ENCODE assay signal across 8 cellular contexts in the genomic region with DNA sequence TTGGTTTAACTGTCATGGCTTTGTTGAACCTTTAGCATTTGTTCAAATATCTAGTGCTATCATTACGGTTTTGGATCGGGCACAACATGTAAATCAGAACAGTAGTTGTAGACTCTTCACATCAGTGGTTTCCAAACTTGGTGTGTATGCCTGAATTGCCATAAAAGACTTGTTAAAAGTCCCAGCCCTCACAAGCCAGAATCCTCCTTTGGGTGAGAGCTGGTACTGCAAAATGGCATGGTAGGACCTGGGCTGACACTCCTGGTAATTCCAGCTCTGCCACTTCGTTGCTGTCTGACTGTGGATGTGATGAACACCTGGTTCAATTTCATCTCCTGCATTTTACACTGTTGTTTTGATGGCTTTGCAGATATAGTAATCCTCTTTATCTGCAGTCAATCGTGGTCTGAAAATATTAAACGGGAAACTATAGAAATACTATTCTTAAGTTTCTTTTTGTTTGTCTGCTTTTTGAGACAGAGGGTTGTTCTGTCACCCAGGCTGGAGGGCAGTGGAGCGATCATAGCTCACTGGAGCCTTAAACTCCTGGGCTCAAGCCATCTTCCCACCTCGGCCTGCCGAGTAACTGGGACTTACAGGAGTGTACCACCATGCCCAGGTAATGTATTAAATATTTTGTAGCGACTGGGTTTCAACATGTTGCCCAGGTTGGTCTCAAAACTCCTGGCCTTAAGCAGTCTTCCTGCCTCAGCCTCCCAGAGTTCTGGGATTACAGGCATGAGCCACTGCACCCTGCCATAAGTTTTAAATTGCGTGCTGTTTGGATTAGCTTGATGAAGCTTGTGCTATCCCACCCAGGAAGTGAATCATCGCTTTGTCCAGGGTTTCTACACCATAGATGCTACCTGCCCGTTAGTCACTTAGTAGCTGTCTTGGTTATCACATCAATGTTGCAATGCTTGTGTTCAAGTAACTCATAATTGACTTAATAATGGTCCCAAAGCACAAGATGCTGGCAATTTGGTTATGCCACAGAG.
A peak's percentile ranks its signal among the peaks of the same experiment; 100 is the strongest.
DNase-seq lines count a peak whose midpoint lies in the region; ATAC-seq and TF ChIP-seq lines count a peak whose summit lies in the region.

No MANE protein-coding gene starts in this region.

- no peaks in the 10 kb centered on the region for H3K27me3 ChIP-seq in SK-N-SH (ENCODE audit: insufficient read depth)

- no peak overlapping the region for H3K4me2 ChIP-seq in SK-N-SH

- no peak for TF ChIP-seq RAD21 in SK-N-SH (IDR thresholded peaks at IDR 0.05; ENCODE audit: low read length)

- peaks cover 100% of the 10 kb centered on the region for H4K20me1 ChIP-seq in SK-N-SH (ENCODE audit: insufficient read depth)

- no peak overlapping the region for H3K9ac ChIP-seq in SK-N-SH

- CTCF ChIA-PET in SK-N-SH (lab: Yijun Ruan, JAX): interaction anchor here (0.5 to 4.4 kb wide), 9 partner anchors 7 to 170 kb away, joined by 3 to 23 read pairs (median 3); no protein-coding TSS in a partner anchor

- H3K27ac ChIP-seq in SK-N-SH (ENCODE audit: low read depth in 2 of 2, low read length in 1 of 2): no peak overlapping the region

- TF ChIP-seq CTCF in SK-N-SH (IDR thresholded peaks at IDR 0.05) (peak; percentile 41), retinal pigment epithelial cell (conservative IDR thresholded peaks at IDR 0.05; ENCODE audit: low read depth, low read length) (peak; percentile 48), lower leg skin (IDR thresholded peaks at IDR 0.05) (no peak)

- WGBS in SK-N-SH (ENCODE audit: low lambda C conversion rate): 85% methylated on average over 12 of the region's 12 CpGs
- 67 to 74% methylated on average over 12 of the region's 12 CpGs for WGBS in lower leg skin, 2 donors

- ATAC-seq in HG02852 (IDR thresholded peaks at IDR 0.05; ENCODE audit: unreplicated experiment) (peak; percentile 58), HG03097 (IDR thresholded peaks at IDR 0.05; ENCODE audit: low FRiP score, unreplicated experiment) (no peak), HG03354 (IDR thresholded peaks at IDR 0.05; ENCODE audit: poor library complexity, severe bottlenecking, unreplicated experiment) (no peak)

- H3K79me2 ChIP-seq in SK-N-SH (ENCODE audit: insufficient read depth): peaks cover 99% of the 10 kb centered on the region

- peaks cover 13% of the 10 kb centered on the region for H3F3A ChIP-seq in SK-N-SH (replicated peaks; ENCODE audit: insufficient read depth)

- H3K4me1 ChIP-seq in SK-N-SH (ENCODE audit: control insufficient read depth in 1 of 2, insufficient read depth in 2 of 2, low read depth in 1 of 2, low read length in 1 of 2): peaks cover 7 to 19% of the 10 kb centered on the region in 2 experiments; a peak in 2 of 4 replicates

- no peaks in the 10 kb centered on the region for H3K9me3 ChIP-seq in SK-N-SH

- no peak for TF ChIP-seq POLR2A in lower leg skin (IDR thresholded peaks at IDR 0.05)

- H3K9me2 ChIP-seq in SK-N-SH: no peaks in the 10 kb centered on the region

- H2AFZ ChIP-seq in SK-N-SH (ENCODE audit: low read depth): no peak overlapping the region

- peaks cover 0 to 6% of the 10 kb centered on the region in 2 experiments for H3K36me3 ChIP-seq in SK-N-SH (replicated peaks in 1 of 2; ENCODE audit: control insufficient read depth in 1 of 2, insufficient read depth in 2 of 2, low read length in 1 of 2)

- POLR2A ChIA-PET in SK-N-SH (lab: Yijun Ruan, JAX): no interaction called here

- DNase-seq in EL (peak; percentile 84), SK-N-SH (peak; percentile 47), dermis blood vessel endothelial cell (peak; percentile 46), retinal pigment epithelial cell (ENCODE audit: low read depth) (no peak), lower leg skin (ENCODE audit: low spot score in 2 of 2) (no peak)

- H3K4me3 ChIP-seq in SK-N-SH (ENCODE audit: low read depth in 2 of 2, low read length in 1 of 2) (no peak overlapping the region), retinal pigment epithelial cell (ENCODE audit: low read length) (no peak overlapping the region), lower leg skin (ENCODE audit: low read depth, poor library complexity, severe bottlenecking) (no peak overlapping the region)

- TF ChIP-seq EP300 in SK-N-SH (IDR thresholded peaks at IDR 0.05; ENCODE audit: borderline replicate concordance in 1 of 2, low read depth in 1 of 2, low read length in 1 of 2): no peak

- intact Hi-C loops in lower leg skin (cut with DNase I; ENCODE audit: low total_unique reads): no loop called here

TF ChIP-seq in SK-N-SH, 30 proteins besides CTCF, POLR2A, EP300 and RAD21:
- TF ChIP-seq ELF1 (IDR thresholded peaks at IDR 0.05) (no peak), MEF2A (IDR thresholded peaks at IDR 0.05; ENCODE audit: borderline replicate concordance, low read depth) (no peak), FOXM1 (IDR thresholded peaks at IDR 0.05; ENCODE audit: low read depth) (no peak), FOXJ3 (CRISPR knock-in tag; IDR thresholded peaks at IDR 0.05) (no peak)
- TF ChIP-seq, protein P1, sequence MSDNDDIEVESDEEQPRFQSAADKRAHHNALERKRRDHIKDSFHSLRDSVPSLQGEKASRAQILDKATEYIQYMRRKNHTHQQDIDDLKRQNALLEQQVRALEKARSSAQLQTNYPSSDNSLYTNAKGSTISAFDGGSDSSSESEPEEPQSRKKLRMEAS (IDR thresholded peaks at IDR 0.05; ENCODE audit: low read depth): no peak

Comparison
In these comparisons a context has a peak if more than half of its experiments do, and no peak if none do; other contexts are left out.
1. DNase-seq: peak in EL (single experiment), SK-N-SH (single experiment) and dermis blood vessel endothelial cell (single experiment); none in retinal pigment epithelial cell (single experiment) and lower leg skin (0 of 2).
2. CTCF ChIP-seq: peak in SK-N-SH (single experiment) and retinal pigment epithelial cell (single experiment); none in lower leg skin (0 of 3).